ENCODE assay signal across 7 cellular contexts in the genomic region with DNA sequence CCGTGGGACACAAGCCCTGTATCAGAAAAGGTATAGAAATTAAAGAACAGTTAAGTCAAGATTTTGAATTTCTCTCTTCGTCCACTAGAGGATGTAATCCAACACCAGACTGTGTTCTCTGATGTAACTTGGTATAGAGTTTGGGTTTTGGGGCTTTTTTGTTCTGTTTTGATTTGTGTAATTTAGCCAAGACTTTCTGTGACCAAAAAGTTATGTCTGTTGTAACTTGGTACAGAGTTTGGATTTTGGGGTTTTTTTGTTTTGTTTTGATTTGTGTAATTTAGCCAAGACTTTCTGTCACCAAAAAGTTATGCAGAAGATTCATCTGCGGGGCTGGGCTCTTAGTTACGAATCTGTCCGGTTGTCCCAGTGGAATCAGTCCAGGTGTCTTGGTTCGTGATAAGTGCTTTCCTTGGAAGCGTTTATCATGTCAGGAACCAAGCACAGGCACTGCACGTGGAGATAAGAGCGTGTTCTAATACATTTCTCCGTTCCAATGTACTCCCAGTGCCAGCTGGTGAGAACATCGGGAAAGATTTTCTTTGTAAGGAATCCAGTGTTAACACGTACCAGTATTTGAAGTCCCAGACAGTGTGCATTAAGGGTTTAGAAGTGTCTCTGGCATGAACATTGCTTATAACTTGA. TPM values are rescaled to one million over a fixed set of nuclear protein-coding genes. Genes with fewer than 3 reads are reported as not detected.
DNase-seq lines count a peak whose midpoint lies in the region; ATAC-seq, FAIRE-seq and TF ChIP-seq lines count a peak whose summit lies in the region.

No MANE protein-coding gene starts in this region.

- intact Hi-C loops in body of pancreas (cut with DNase I): loop anchor here (10.0 kb wide), 1 partner anchor 48 kb away; a partner anchor contains a TSS
- intact Hi-C loops in kidney (cut with DNase I): loop anchor here (10.0 kb wide), 1 partner anchor 108 kb away; no protein-coding TSS in a partner anchor

- peaks cover 3% of the 10 kb centered on the region for H4K20me1 ChIP-seq in Loucy (ENCODE audit: insufficient read depth, low read length, poor library complexity, severe bottlenecking)

- H3K9me2 ChIP-seq in Loucy (replicated peaks; ENCODE audit: low read depth, low read length): no peaks in the 10 kb centered on the region

- H3K4me3 ChIP-seq in Loucy (ENCODE audit: low read length, poor library complexity, severe bottlenecking) (no peak overlapping the region), body of pancreas (no peak overlapping the region), kidney (ENCODE audit: low read length in 2 of 2) (no peak overlapping the region), stomach smooth muscle (ENCODE audit: low read length in 2 of 2) (peak overlapping the region; percentile 44 to 54)

- no peak for FAIRE-seq in kidney (lab: Jason Lieb, UNC)

- H3K36me3 ChIP-seq in Loucy (ENCODE audit: insufficient read depth, low read length) (peaks cover 38% of the 10 kb centered on the region), body of pancreas (replicated peaks in 1 of 2; ENCODE audit: insufficient read depth in 1 of 2, low read depth in 2 of 2) (peaks cover 6 to 8% of the 10 kb centered on the region in 2 donors), kidney (ENCODE audit: control insufficient read depth in 1 of 2, insufficient read depth in 2 of 2, low read length in 2 of 2) (peaks cover 18 to 26% of the 10 kb centered on the region in 2 donors), stomach smooth muscle (ENCODE audit: control insufficient read depth in 2 of 2, insufficient read depth in 2 of 2, low read length in 2 of 2) (peaks cover 26 to 28% of the 10 kb centered on the region in 2 donors)

- WGBS in body of pancreas, 2 donors: 9 to 17% methylated on average over 12 of the region's 12 CpGs

- H2AFZ ChIP-seq in Loucy (ENCODE audit: low read length): no peak overlapping the region

- ATAC-seq in body of pancreas (peak; percentile 75), HG03108 (IDR thresholded peaks at IDR 0.05; ENCODE audit: unreplicated experiment) (no peak), HG02763 (IDR thresholded peaks at IDR 0.05; ENCODE audit: unreplicated experiment) (no peak)

- H3K27ac ChIP-seq in body of pancreas (peak overlapping the region; percentile 52 to 79 (median 60)), kidney (ENCODE audit: low read depth in 2 of 2, low read length in 2 of 2) (peak overlapping the region; percentile 77 to 82), stomach smooth muscle (ENCODE audit: low read length) (peak overlapping the region; percentile 88)

- H3F3A ChIP-seq in Loucy (ENCODE audit: low read depth): no peaks in the 10 kb centered on the region

- DNase-seq in EL (peak; percentile 48), body of pancreas (peak; percentile 47 to 68 (median 60)), kidney (no peak)

- no peak overlapping the region for H3K4me2 ChIP-seq in Loucy (ENCODE audit: low read depth, low read length, poor library complexity, severe bottlenecking)

- H3K9ac ChIP-seq in Loucy (ENCODE audit: low read depth, low read length, poor library complexity, severe bottlenecking) (no peak overlapping the region), kidney (ENCODE audit: low read length in 2 of 2) (peak overlapping the region in 1 of 2 donors; percentile 41), stomach smooth muscle (ENCODE audit: low read length in 2 of 2) (peak overlapping the region in 1 of 2 donors; percentile 64)

- H3K4me1 ChIP-seq in Loucy (ENCODE audit: insufficient read depth, low read length, poor library complexity, severe bottlenecking) (peaks cover 13% of the 10 kb centered on the region), body of pancreas (peaks cover 49% of the 10 kb centered on the region), kidney (ENCODE audit: control insufficient read depth in 1 of 2, insufficient read depth in 1 of 2, low read depth in 1 of 2, low read length in 2 of 2) (peaks cover 21% of the 10 kb centered on the region in 2 donors), stomach smooth muscle (ENCODE audit: control insufficient read depth, insufficient read depth, low read length) (peaks cover 28% of the 10 kb centered on the region)

- no peak for TF ChIP-seq POLR2A in body of pancreas (IDR thresholded peaks at IDR 0.05)

- peak; percentile 75 for TF ChIP-seq CTCF in Loucy (conservative IDR thresholded peaks at IDR 0.05; ENCODE audit: low read length)
- TF ChIP-seq CTCF in body of pancreas (IDR thresholded peaks at IDR 0.05): peak; percentile 40 to 87 (median 73)
- TF ChIP-seq CTCF in kidney (IDR thresholded peaks at IDR 0.05; ENCODE audit: borderline replicate concordance, extremely low read depth, insufficient read depth): peak; percentile 81

- H3K27me3 ChIP-seq in Loucy (ENCODE audit: insufficient read depth, low read length, poor library complexity, severe bottlenecking): no peaks in the 10 kb centered on the region
- no peaks in the 10 kb centered on the region for H3K27me3 ChIP-seq in body of pancreas
- no peaks in the 10 kb centered on the region for H3K27me3 ChIP-seq in stomach smooth muscle (ENCODE audit: control insufficient read depth in 1 of 2, insufficient read depth in 2 of 2, low read length in 2 of 2)

- no peaks in the 10 kb centered on the region for H3K9me3 ChIP-seq in Loucy (ENCODE audit: insufficient read depth, low read depth, low read length)
- H3K9me3 ChIP-seq in body of pancreas: no peaks in the 10 kb centered on the region
- no peaks in the 10 kb centered on the region for H3K9me3 ChIP-seq in kidney (ENCODE audit: control insufficient read depth in 1 of 2, low read length in 2 of 2)
- H3K9me3 ChIP-seq in stomach smooth muscle (ENCODE audit: control insufficient read depth in 2 of 2, low read length in 2 of 2): no peaks in the 10 kb centered on the region

- peaks cover 24% of the 10 kb centered on the region for H3K79me2 ChIP-seq in Loucy (ENCODE audit: insufficient read depth, low read length)

RNA-seq across cellular contexts. Expression of a gene that starts 44.1 kb away (rescaled TPM):
- total RNA-seq in body of pancreas: 10 to 100 TPM; 22.1 to 36.8 TPM
- total RNA-seq in kidney: 157 TPM
- 49.2 TPM for polyA plus RNA-seq in kidney (ENCODE audit: insufficient read depth, low read depth, low replicate concordance)

Comparison
In these comparisons a context has a peak if more than half of its experiments do, and no peak if none do; other contexts are left out.
1. H3K4me3 ChIP-seq: peak in stomach smooth muscle (2 of 2); none in Loucy (single experiment), body of pancreas (0 of 2) and kidney (0 of 2).
2. Peak in every context shown above with its lines, with median percentiles within 50 percentile points of each other: CTCF ChIP-seq and H3K27ac ChIP-seq.